ENCODE assay signal across 9 cellular contexts in genomic region chr7:142153400-142153799, GRCh38. TPM values are rescaled to one million over a fixed set of nuclear protein-coding genes. Genes with fewer than 3 reads are reported as not detected.
A peak's percentile ranks its signal among the peaks of the same experiment; 100 is the strongest.
DNase-seq lines count a peak whose midpoint lies in the region; ATAC-seq and TF ChIP-seq lines count a peak whose summit lies in the region.
"Had no signal": no experiment of that assay in that cellular context is flagged by ENCODE, and none has a peak within 500 bp of the region (broad histone marks: within the 10 kb centered on the region; RNA-seq: fewer than 3 reads in every experiment).

No MANE protein-coding gene starts in this region.

- peak; percentile 39; the same call in 1 of the 2 replicates for TF ChIP-seq CTCF in OCI-LY7 (conservative IDR thresholded peaks at IDR 0.05; ENCODE audit: low read length)

- no peak overlapping the region for H3K4me2 ChIP-seq in OCI-LY7 (ENCODE audit: low read length)

- H4K20me1 ChIP-seq in OCI-LY7 (ENCODE audit: insufficient read depth, low read length): no peaks in the 10 kb centered on the region

- CTCF ChIA-PET in HEK293T (lab: Yijun Ruan, JAX): interaction anchor here (1.1 to 2.8 kb wide), 4 partner anchors 11 to 219 kb away, joined by 3 to 8 read pairs (median 6); no protein-coding TSS in a partner anchor
- CTCF ChIA-PET in OCI-LY7 (lab: Charles Lee; ENCODE audit: unreplicated experiment): no interaction called here

- no peaks in the 10 kb centered on the region for H3K9me3 ChIP-seq in OCI-LY7 (ENCODE audit: low read length)

- no TSS peak for BruUV-seq in OCI-LY7 (replicated peaks; lab: Mats Ljungman, UMichigan)

- intact Hi-C loops in OCI-LY7 (cut with micrococcal nuclease; ENCODE audit: unreplicated experiment): no loop called here

- POLR2A ChIA-PET in HEK293T (lab: Yijun Ruan, JAX) (no interaction called here), OCI-LY7 (lab: Charles Lee) (no interaction called here)

- H2AFZ ChIP-seq in OCI-LY7 (ENCODE audit: low read length): no peak overlapping the region

- peak; percentile 81 for DNase-seq in COLO829 (ENCODE audit: low spot score)
- peak; percentile 62 for DNase-seq in HEK293T (ENCODE audit: extremely low spot score)
- DNase-seq in OCI-LY7 (ENCODE audit: low spot score): no peak
- DNase-seq in iris pigment epithelial cell (ENCODE audit: low read depth): peak; percentile 11
- DNase-seq in NCI-H2107 (lab: John Stamatoyannopoulos, UW): no peak
- no peak for DNase-seq in anterior cingulate cortex (lab: John Stamatoyannopoulos, UW)

- no peak for ATAC-seq in GM21381 (IDR thresholded peaks at IDR 0.05; ENCODE audit: unreplicated experiment)
- ATAC-seq in GM18873 (IDR thresholded peaks at IDR 0.05; ENCODE audit: low FRiP score, unreplicated experiment): no peak

- H3K9me2 ChIP-seq in OCI-LY7 (ENCODE audit: insufficient read depth, low read length): no peaks in the 10 kb centered on the region

- H3K79me2 ChIP-seq in OCI-LY7 (ENCODE audit: insufficient read depth, low read depth, low read length): no peaks in the 10 kb centered on the region

- H3K36me3 ChIP-seq in OCI-LY7 (ENCODE audit: insufficient read depth, low read length): no peaks in the 10 kb centered on the region

- no peak overlapping the region for H3K4me3 ChIP-seq in OCI-LY7 (ENCODE audit: low read depth, low read length, poor library complexity, severe bottlenecking)

- H3K27ac ChIP-seq in OCI-LY7 (ENCODE audit: low read depth, low read length, poor library complexity, severe bottlenecking): no peak overlapping the region

- H3K4me1 ChIP-seq in OCI-LY7 (ENCODE audit: insufficient read depth, low read length, poor library complexity, severe bottlenecking): no peaks in the 10 kb centered on the region

TF ChIP-seq in HEK293T, 16 proteins besides CTCF, POLR2A, EP300 and RAD21:
- no peak for TF ChIP-seq FOXM1 (IDR thresholded peaks at IDR 0.05; ENCODE audit: borderline replicate concordance)
- TF ChIP-seq PKNOX1 (IDR thresholded peaks at IDR 0.05): no peak
- TF ChIP-seq FOXK2 (IDR thresholded peaks at IDR 0.05): no peak
- TF ChIP-seq ELF4 (IDR thresholded peaks at IDR 0.05): no peak
- TF ChIP-seq BHLHE40 (IDR thresholded peaks at IDR 0.05; ENCODE audit: borderline replicate concordance): no peak
- TF ChIP-seq ARNT (IDR thresholded peaks at IDR 0.05): no peak
- no peak for TF ChIP-seq TARDBP (IDR thresholded peaks at IDR 0.05)
- no peak for TF ChIP-seq FOXA1 (IDR thresholded peaks at IDR 0.05)
- no peak for TF ChIP-seq CTBP1 (IDR thresholded peaks at IDR 0.05; ENCODE audit: borderline replicate concordance)
- no peak for TF ChIP-seq SP1 (IDR thresholded peaks at IDR 0.05)
- no peak for TF ChIP-seq NFRKB (IDR thresholded peaks at IDR 0.05)
- TF ChIP-seq SUZ12 (IDR thresholded peaks at IDR 0.05): no peak
- no peak for TF ChIP-seq HDGF (IDR thresholded peaks at IDR 0.05; ENCODE audit: borderline replicate concordance)
- no peak for TF ChIP-seq ZNF384 (IDR thresholded peaks at IDR 0.05)
- no peak for TF ChIP-seq L3MBTL2 (conservative IDR thresholded peaks at IDR 0.05)
- TF ChIP-seq LEF1 (IDR thresholded peaks at IDR 0.05; ENCODE audit: borderline replicate concordance): no peak
TF ChIP-seq in HEK293T: peak in this region for 0.

RNA-seq across cellular contexts. Expression of gene MGAM2, which starts 41.9 kb away (rescaled TPM):
- total RNA-seq in OCI-LY7 (2014; rRNA removed; shearing (Covaris generic)): not detected in 2 replicates
- not detected in 2 replicates for total RNA-seq in OCI-LY7 (2022)
- total RNA-seq: T-helper 1 cell treated with Interleukin-12 subunit alpha and Interleukin-12 subunit beta and Interleukin-4 antibody, amounts not matched to agents 30 ng/mL and 1 ng/mL, for 36 hours had no signal

Comparison
In these comparisons a context has a peak if more than half of its experiments do, and no peak if none do; other contexts are left out.
1. DNase-seq: peak in COLO829 (single experiment), HEK293T (single experiment) and iris pigment epithelial cell (single experiment); none in OCI-LY7 (single experiment), NCI-H2107 (single experiment) and anterior cingulate cortex (0 of 58).